Comparison of ENCODE assay signal across 5 cellular contexts in the genomic region with DNA sequence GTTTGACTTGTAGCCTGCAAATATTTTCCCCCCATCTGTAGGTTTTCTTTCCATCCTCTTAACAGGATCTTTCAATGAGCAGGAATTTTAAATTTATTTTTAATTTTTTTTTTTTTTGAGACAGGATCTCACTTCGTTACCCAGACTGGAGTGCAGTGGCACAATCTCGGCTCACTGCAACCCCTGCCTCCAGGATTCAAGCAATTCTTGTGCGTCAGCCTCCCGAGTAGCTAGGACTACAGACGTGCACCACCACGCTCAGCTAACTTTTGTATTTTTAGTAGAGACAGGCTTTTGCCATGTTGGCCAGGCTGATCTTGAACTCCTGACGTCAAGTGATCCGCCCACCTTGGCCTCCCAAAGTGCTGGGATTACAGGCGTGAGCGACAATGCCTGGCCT.
DNase-seq lines count a peak whose midpoint lies in the region; ATAC-seq and TF ChIP-seq lines count a peak whose summit lies in the region.
"Not testable (repeated sequence)": the region's sequence is repeated elsewhere in the genome, so short reads cannot be mapped to it uniquely, and the experiment has no call there.

No MANE protein-coding gene starts in this region.

- not testable (repeated sequence) for H2AFZ ChIP-seq in ACC112 (ENCODE audit: low read length, unreplicated experiment)

- H3K36me3 Mint-ChIP-seq in endodermal cell (ENCODE audit: low read depth) = not testable (repeated sequence)

- H3K27me3 Mint-ChIP-seq in endodermal cell (ENCODE audit: insufficient read depth) = not testable (repeated sequence)

- not testable (repeated sequence) for DNase-seq in RWPE2 (ENCODE audit: low spot score)
- peak; percentile 10 for DNase-seq in endodermal cell
- DNase-seq in mesenteric fat pad (ENCODE audit: low spot score) = peak; percentile 60
- peak; percentile 13 for DNase-seq in spleen

- not testable (repeated sequence) for H3K9me3 ChIP-seq in RWPE2 (ENCODE audit: severe bottlenecking)
- H3K9me3 ChIP-seq in endodermal cell (ENCODE audit: control insufficient read depth, low read length) (peaks cover 23% of the 10 kb centered on the region), spleen (peaks cover 0 to 20% (median 11%) of the 10 kb centered on the region in 8 donors)

- TF ChIP-seq CTCF in RWPE2 (IDR thresholded peaks at IDR 0.05; ENCODE audit: poor library complexity, severe bottlenecking); endodermal cell (conservative IDR thresholded peaks at IDR 0.05); spleen (IDR thresholded peaks at IDR 0.05 in 8 of 11, conservative IDR thresholded peaks at IDR 0.05 in 3 of 11): not testable (repeated sequence)

- WGBS in endodermal cell (ENCODE audit: insufficient coverage in 1 of 2, insufficient read length in 1 of 2), 2 experiments = 89 to 90% methylated on average over 10 of the region's 10 CpGs
- WGBS in spleen, 5 donors = 84 to 96% (median 92%) methylated on average over 10 of the region's 10 CpGs

- not testable (repeated sequence) for ATAC-seq in RWPE2 (ENCODE audit: low read depth)

- peaks cover 19% of the 10 kb centered on the region for H3K9me3 Mint-ChIP-seq in endodermal cell

- H3K27me3 ChIP-seq in ACC112 (ENCODE audit: insufficient read depth, low read length) = peaks cover 25% of the 10 kb centered on the region; the same call in 1 of the 2 replicates
- H3K27me3 ChIP-seq in RWPE2 (ENCODE audit: insufficient read depth, poor library complexity, severe bottlenecking); endodermal cell (ENCODE audit: control insufficient read depth, insufficient read depth, low read length, poor library complexity, severe bottlenecking); spleen (replicated peaks in 1 of 7): not testable (repeated sequence)

- 0 out of 2 replicates have a peak overlapping the region, but pooled peaks have one; percentile 45 for H3K4me3 ChIP-seq in ACC112 (ENCODE audit: low read depth, low read length)
- H3K4me3 ChIP-seq in RWPE2 (ENCODE audit: severe bottlenecking); endodermal cell (ENCODE audit: low read length); spleen: not testable (repeated sequence)

- TF ChIP-seq POLR2A in spleen (IDR thresholded peaks at IDR 0.05) = not testable (repeated sequence)

- intact Hi-C loops in spleen (cut with DNase I; ENCODE audit: low total_unique reads) = not testable (repeated sequence)

- not testable (repeated sequence) for H3K27ac Mint-ChIP-seq in endodermal cell

- not testable (repeated sequence) for H3K4me1 ChIP-seq in ACC112 (ENCODE audit: control insufficient read depth, insufficient read depth, low read length, unreplicated experiment); endodermal cell (ENCODE audit: control insufficient read depth, insufficient read depth, low read length); spleen
- peaks cover 20% of the 10 kb centered on the region for H3K4me1 ChIP-seq in RWPE2 (ENCODE audit: insufficient read depth, poor library complexity, severe bottlenecking)

- H3K4me1 Mint-ChIP-seq in endodermal cell = not testable (repeated sequence)

- H3K27ac ChIP-seq in ACC112 (ENCODE audit: low read depth, low read length); endodermal cell (ENCODE audit: low read depth, low read length); spleen: not testable (repeated sequence)
- H3K27ac ChIP-seq in RWPE2 (ENCODE audit: poor library complexity, severe bottlenecking) = peak overlapping the region; percentile 94

- H3K9ac ChIP-seq in endodermal cell (ENCODE audit: extremely low read depth, low read length, poor library complexity, severe bottlenecking) = not testable (repeated sequence)

- H3K4me3 Mint-ChIP-seq in endodermal cell = not testable (repeated sequence)

- H3K36me3 ChIP-seq in ACC112 (ENCODE audit: insufficient read depth, low read length); RWPE2 (ENCODE audit: low read depth); endodermal cell (ENCODE audit: control insufficient read depth, insufficient read depth, low read length); spleen: not testable (repeated sequence)

- not testable (repeated sequence) for H3K79me2 ChIP-seq in ACC112 (ENCODE audit: control insufficient read depth, insufficient read depth, low read length, unreplicated experiment)
